In genomic region chr1:3149277-3149676, GRCh38 we compare ENCODE assay signal across 1 cellular context.
TF ChIP-seq lines count a peak whose summit lies in the region.

No MANE protein-coding gene starts in this region.

TF ChIP-seq in H1, 55 proteins besides CTCF, POLR2A, EP300 and RAD21:
- TF ChIP-seq YY1 (IDR thresholded peaks at IDR 0.05; ENCODE audit: low read depth, low read length) = no peak
- no peak for TF ChIP-seq TAF7 (optimal IDR thresholded peaks at IDR 0.05; ENCODE audit: borderline replicate concordance, low read depth, low read length)
- TF ChIP-seq JUND (IDR thresholded peaks at IDR 0.05; ENCODE audit: low read length) = no peak
- TF ChIP-seq USF2 (IDR thresholded peaks at IDR 0.05; ENCODE audit: low read length) = no peak
- TF ChIP-seq HDAC2 (IDR thresholded peaks at IDR 0.05; ENCODE audit: borderline replicate concordance in 1 of 2, low read depth in 2 of 2, low read length in 2 of 2) = no peak
- TF ChIP-seq E2F6 (IDR thresholded peaks at IDR 0.05) = no peak
- no peak for TF ChIP-seq EGR1 (IDR thresholded peaks at IDR 0.05; ENCODE audit: borderline replicate concordance, low read depth, low read length)
- no peak for TF ChIP-seq RBBP5 (IDR thresholded peaks at IDR 0.05; ENCODE audit: borderline replicate concordance, low read depth, low read length)
- TF ChIP-seq RXRA (IDR thresholded peaks at IDR 0.05; ENCODE audit: insufficient read depth, low read depth, low read length) = no peak
- no peak for TF ChIP-seq SUZ12 (IDR thresholded peaks at IDR 0.05; ENCODE audit: low read length)
- TF ChIP-seq CBX5 (IDR thresholded peaks at IDR 0.05; ENCODE audit: low read depth, low read length) = no peak
- no peak for TF ChIP-seq KDM1A (IDR thresholded peaks at IDR 0.05; ENCODE audit: borderline replicate concordance, low read length)
- TF ChIP-seq HDAC6 (IDR thresholded peaks at IDR 0.05; ENCODE audit: low read depth, low read length) = no peak
- TF ChIP-seq ZNF274 (IDR thresholded peaks at IDR 0.05; ENCODE audit: borderline replicate concordance, extremely low read depth, low read length) = no peak
- no peak for TF ChIP-seq TCF12 (IDR thresholded peaks at IDR 0.05; ENCODE audit: low read depth, low read length)
- TF ChIP-seq RFX5 (IDR thresholded peaks at IDR 0.05; ENCODE audit: borderline replicate concordance, low read depth, low read length) = no peak
- no peak for TF ChIP-seq CHD1 (IDR thresholded peaks at IDR 0.05; ENCODE audit: low read depth, low read length)
- TF ChIP-seq TEAD4 (IDR thresholded peaks at IDR 0.05; ENCODE audit: low read depth, low read length) = no peak
- TF ChIP-seq PHF8 (conservative IDR thresholded peaks at IDR 0.05; ENCODE audit: low read depth, low read length) = no peak
